18 cellular contexts compared by ENCODE assay signal in genomic region chr13:103772576-103772975, GRCh38.
DNase-seq lines count a peak whose midpoint lies in the region; ATAC-seq, FAIRE-seq and TF ChIP-seq lines count a peak whose summit lies in the region.
"Had no signal": no experiment of that assay in that cellular context is flagged by ENCODE, and none has a peak within 500 bp of the region (broad histone marks: within the 10 kb centered on the region; RNA-seq: fewer than 3 reads in every experiment).

No MANE protein-coding gene starts in this region.

- no peak overlapping the region for H2AFZ ChIP-seq in K562 (ENCODE audit: low read depth, low read length)
- no peak overlapping the region for H2AFZ ChIP-seq in PC-9

- no peak for FAIRE-seq in K562 (lab: Jason Lieb, UNC)
- FAIRE-seq: GM18507 had no signal

- peaks cover 4% of the 10 kb centered on the region for H3K4me1 Mint-ChIP-seq in type B pancreatic cell (ENCODE audit: unreplicated experiment)
- no peaks in the 10 kb centered on the region for H3K4me1 Mint-ChIP-seq in activated naive CD4-positive, alpha-beta T cell treated with anti-CD3 and anti-CD28 coated beads, Interleukin-2, amount 10 ng/mL, durations not matched to agents 7 days and 5 days
- H3K4me1 Mint-ChIP-seq: activated CD8-positive, alpha-beta memory T cell treated with anti-CD3 and anti-CD28 coated beads, Interleukin-2, amount 10 ng/mL, durations not matched to agents 7 days and 5 days; activated naive CD8-positive, alpha-beta T cell treated with anti-CD3 and anti-CD28 coated beads for 36 hours; central memory CD8-positive, alpha-beta T cell; memory B cell had no signal

- H4K20me1 ChIP-seq in K562 (replicated peaks; ENCODE audit: control insufficient read depth, insufficient read depth, low read length): no peaks in the 10 kb centered on the region
- H4K20me1 ChIP-seq in PC-9 (ENCODE audit: insufficient read depth): no peaks in the 10 kb centered on the region

- in situ Hi-C loops in K562 (cut with MboI): no loop called here

- no peak for TF ChIP-seq EP300 in K562 (IDR thresholded peaks at IDR 0.05; ENCODE audit: low read length)

- CTCF ChIA-PET in K562 (lab: Yijun Ruan, JAX; ENCODE audit: low intra/inter-chr PET ratio): no interaction called here
- CTCF ChIA-PET in PC-9 (lab: Charles Lee): no interaction called here
- CTCF ChIA-PET in activated naive CD4-positive, alpha-beta T cell treated with anti-CD3 and anti-CD28 coated beads, Interleukin-2, amount 10 ng/mL, durations not matched to agents 7 days and 5 days (lab: Charles Lee): no interaction called here

- H3K36me3 Mint-ChIP-seq in type B pancreatic cell: no peaks in the 10 kb centered on the region
- H3K36me3 Mint-ChIP-seq in activated naive CD4-positive, alpha-beta T cell treated with anti-CD3 and anti-CD28 coated beads, Interleukin-2, amount 10 ng/mL, durations not matched to agents 7 days and 5 days: no peaks in the 10 kb centered on the region
- H3K36me3 Mint-ChIP-seq: activated CD8-positive, alpha-beta memory T cell treated with anti-CD3 and anti-CD28 coated beads, Interleukin-2, amount 10 ng/mL, durations not matched to agents 7 days and 5 days; activated naive CD8-positive, alpha-beta T cell treated with anti-CD3 and anti-CD28 coated beads for 36 hours; memory B cell had no signal

- no peak for TF ChIP-seq RAD21 in K562 (CRISPR knock-in tag; conservative IDR thresholded peaks at IDR 0.05 in 1 of 2, IDR thresholded peaks at IDR 0.05 in 1 of 2)

- H3K9me1 ChIP-seq in K562 (ENCODE audit: control insufficient read depth, insufficient read depth, low read length): no peaks in the 10 kb centered on the region

- DNase-seq in NCI-H82 (lab: John Stamatoyannopoulos, UW) (peak; percentile 12), NCI-H82 treated with DMSO at 0.1 percent for 48 hours (lab: John Stamatoyannopoulos, UW; ENCODE audit: unreplicated experiment) (no peak), M059J (ENCODE audit: low read depth) (peak; percentile 14), K562 (ENCODE audit: extremely low read depth in 1 of 4, low spot score in 3 of 4) (peak in 3 of 4 experiments; percentile 1 to 10 (median 7)), type B pancreatic cell (ENCODE audit: extremely low spot score, unreplicated experiment) (no peak), PC-9 (no peak), NCI-H510A treated with DMSO at 0.1 percent for 48 hours (lab: John Stamatoyannopoulos, UW) (no peak)
- no peak for DNase-seq in activated naive CD4-positive, alpha-beta T cell treated with anti-CD3 and anti-CD28 coated beads, Interleukin-2, amount 10 ng/mL, durations not matched to agents 7 days and 5 days
- DNase-seq: activated CD8-positive, alpha-beta memory T cell treated with anti-CD3 and anti-CD28 coated beads, Interleukin-2, amount 10 ng/mL, durations not matched to agents 7 days and 5 days; activated naive CD8-positive, alpha-beta T cell treated with anti-CD3 and anti-CD28 coated beads for 36 hours; NCI-H2029; ovary; T1000; transverse colon had no signal

- no peaks in the 10 kb centered on the region for H3F3A ChIP-seq in PC-9 (ENCODE audit: insufficient read depth, low read depth)

- H3K9ac ChIP-seq in K562 (ENCODE audit: insufficient read depth in 1 of 2, low read depth in 2 of 2, low read length in 2 of 2): no peak overlapping the region

- no peak for ATAC-seq in K562
- ATAC-seq: activated CD8-positive, alpha-beta memory T cell treated with anti-CD3 and anti-CD28 coated beads, Interleukin-2, amount 10 ng/mL, durations not matched to agents 7 days and 5 days; esophagus mucosa had no signal

- no peaks in the 10 kb centered on the region for H3K27me3 Mint-ChIP-seq in type B pancreatic cell
- H3K27me3 Mint-ChIP-seq in activated naive CD4-positive, alpha-beta T cell treated with anti-CD3 and anti-CD28 coated beads, Interleukin-2, amount 10 ng/mL, durations not matched to agents 7 days and 5 days: no peaks in the 10 kb centered on the region
- H3K27me3 Mint-ChIP-seq: activated CD8-positive, alpha-beta memory T cell treated with anti-CD3 and anti-CD28 coated beads, Interleukin-2, amount 10 ng/mL, durations not matched to agents 7 days and 5 days; activated naive CD8-positive, alpha-beta T cell treated with anti-CD3 and anti-CD28 coated beads for 36 hours; central memory CD8-positive, alpha-beta T cell; memory B cell had no signal

- H3K4me2 ChIP-seq in K562 (ENCODE audit: insufficient read depth, low read length) (no peak overlapping the region), PC-9 (no peak overlapping the region)

- no peak overlapping the region for H3K4me3 Mint-ChIP-seq in type B pancreatic cell
- no peak overlapping the region for H3K4me3 Mint-ChIP-seq in activated naive CD4-positive, alpha-beta T cell treated with anti-CD3 and anti-CD28 coated beads, Interleukin-2, amount 10 ng/mL, durations not matched to agents 7 days and 5 days
- H3K4me3 Mint-ChIP-seq: activated CD8-positive, alpha-beta memory T cell treated with anti-CD3 and anti-CD28 coated beads, Interleukin-2, amount 10 ng/mL, durations not matched to agents 7 days and 5 days; activated naive CD8-positive, alpha-beta T cell treated with anti-CD3 and anti-CD28 coated beads for 36 hours; central memory CD8-positive, alpha-beta T cell; memory B cell had no signal

- H3K27ac ChIP-seq in K562 (ENCODE audit: extremely low read depth, low read depth, low read length) (no peak overlapping the region), PC-9 (no peak overlapping the region)
- H3K27ac ChIP-seq: ovary, transverse colon had no signal

- TF ChIP-seq CTCF in K562 (IDR thresholded peaks at IDR 0.05 in 2 of 3, conservative IDR thresholded peaks at IDR 0.05 in 1 of 3; ENCODE audit: insufficient read depth in 2 of 3, low read depth in 1 of 3, low read length in 3 of 3): peak in 1 of 3 experiments; percentile 5; a peak in 1 of 6 replicates
- TF ChIP-seq CTCF in type B pancreatic cell (conservative IDR thresholded peaks at IDR 0.05): peak; percentile 41
- no peak for TF ChIP-seq CTCF in PC-9 (conservative IDR thresholded peaks at IDR 0.05)

- H3K9me3 ChIP-seq in K562 (replicated peaks; ENCODE audit: control insufficient read depth, insufficient read depth, low read depth, low read length): no peaks in the 10 kb centered on the region
- H3K9me3 ChIP-seq in PC-9 (ENCODE audit: insufficient read depth, low read depth): peaks cover 6% of the 10 kb centered on the region; the same call in 1 of the 2 replicates
- H3K9me3 ChIP-seq: ovary, transverse colon had no signal

- H3K27ac Mint-ChIP-seq in type B pancreatic cell: no peak overlapping the region
- H3K27ac Mint-ChIP-seq in activated naive CD4-positive, alpha-beta T cell treated with anti-CD3 and anti-CD28 coated beads, Interleukin-2, amount 10 ng/mL, durations not matched to agents 7 days and 5 days: no peak overlapping the region
- H3K27ac Mint-ChIP-seq: activated CD8-positive, alpha-beta memory T cell treated with anti-CD3 and anti-CD28 coated beads, Interleukin-2, amount 10 ng/mL, durations not matched to agents 7 days and 5 days; activated naive CD8-positive, alpha-beta T cell treated with anti-CD3 and anti-CD28 coated beads for 36 hours; memory B cell had no signal

- intact Hi-C loops in K562 (cut with micrococcal nuclease): no loop called here
- intact Hi-C loops in PC-9 (cut with micrococcal nuclease; ENCODE audit: unreplicated experiment): no loop called here

- H3K9me3 Mint-ChIP-seq in type B pancreatic cell: peaks cover 24% of the 10 kb centered on the region
- peaks cover 1% of the 10 kb centered on the region for H3K9me3 Mint-ChIP-seq in activated naive CD4-positive, alpha-beta T cell treated with anti-CD3 and anti-CD28 coated beads, Interleukin-2, amount 10 ng/mL, durations not matched to agents 7 days and 5 days
- H3K9me3 Mint-ChIP-seq: activated naive CD8-positive, alpha-beta T cell treated with anti-CD3 and anti-CD28 coated beads for 36 hours had no signal

- H3K4me1 ChIP-seq in K562 (replicated peaks in 1 of 2; ENCODE audit: control insufficient read depth in 2 of 2, insufficient read depth in 2 of 2, low read length in 2 of 2) (no peaks in the 10 kb centered on the region), PC-9 (replicated peaks; ENCODE audit: insufficient read depth) (no peaks in the 10 kb centered on the region)
- H3K4me1 ChIP-seq: transverse colon had no signal

- no peaks in the 10 kb centered on the region for H3K36me3 ChIP-seq in K562 (ENCODE audit: control insufficient read depth, insufficient read depth, low read length)
- H3K36me3 ChIP-seq in PC-9 (ENCODE audit: low read depth): no peaks in the 10 kb centered on the region
- H3K36me3 ChIP-seq: ovary, transverse colon had no signal

- no peak for TF ChIP-seq POLR2A in K562 (conservative IDR thresholded peaks at IDR 0.05)

- H3K9me2 ChIP-seq in PC-9 (ENCODE audit: insufficient read depth): no peaks in the 10 kb centered on the region

- WGBS in K562 (ENCODE audit: insufficient coverage, low coverage, missing lambda C conversion rate): 0% methylated on average over 8 of the region's 8 CpGs

- H3K27me3 ChIP-seq in K562 (ENCODE audit: control insufficient read depth in 2 of 2, insufficient read depth in 2 of 2, low read length in 2 of 2) (no peaks in the 10 kb centered on the region), PC-9 (ENCODE audit: insufficient read depth, low read depth) (no peaks in the 10 kb centered on the region)
- H3K27me3 ChIP-seq: ovary, transverse colon had no signal

- no TSS peak for BruUV-seq in K562 (replicated peaks; lab: Mats Ljungman, UMichigan)
- BruUV-seq in PC-9 (replicated peaks; lab: Mats Ljungman, UMichigan): no TSS peak

- POLR2A ChIA-PET in K562 (lab: Yijun Ruan, JAX) (no interaction called here), PC-9 (lab: Charles Lee; ENCODE audit: unreplicated experiment) (no interaction called here)

- H3K79me2 ChIP-seq in K562 (ENCODE audit: control insufficient read depth, insufficient read depth, low read length): no peaks in the 10 kb centered on the region
- H3K79me2 ChIP-seq in PC-9 (ENCODE audit: low read depth): no peaks in the 10 kb centered on the region

- H3K4me3 ChIP-seq in K562 (no peak overlapping the region), PC-9 (no peak overlapping the region)
- H3K4me3 ChIP-seq: ovary, transverse colon had no signal

TF ChIP-seq in K562, 482 proteins besides CTCF, POLR2A, EP300 and RAD21:
- no peak for TF ChIP-seq ZNF354B (CRISPR knock-in tag; IDR thresholded peaks at IDR 0.05)
- TF ChIP-seq SPI1 (IDR thresholded peaks at IDR 0.05; ENCODE audit: borderline replicate concordance, low read depth, low read length): peak; percentile 60

Comparison
In these comparisons a context has a peak if more than half of its experiments do, and no peak if none do; other contexts are left out.
1. DNase-seq: peak in NCI-H82 (single experiment), M059J (single experiment) and K562 (3 of 4); none in NCI-H82 treated with DMSO at 0.1 percent for 48 hours (single experiment), type B pancreatic cell (single experiment), PC-9 (0 of 2), activated naive CD4-positive, alpha-beta T cell treated with anti-CD3 and anti-CD28 coated beads, Interleukin-2, amount 10 ng/mL, durations not matched to agents 7 days and 5 days (single experiment) and NCI-H510A treated with DMSO at 0.1 percent for 48 hours (single experiment).